In the genomic region with DNA sequence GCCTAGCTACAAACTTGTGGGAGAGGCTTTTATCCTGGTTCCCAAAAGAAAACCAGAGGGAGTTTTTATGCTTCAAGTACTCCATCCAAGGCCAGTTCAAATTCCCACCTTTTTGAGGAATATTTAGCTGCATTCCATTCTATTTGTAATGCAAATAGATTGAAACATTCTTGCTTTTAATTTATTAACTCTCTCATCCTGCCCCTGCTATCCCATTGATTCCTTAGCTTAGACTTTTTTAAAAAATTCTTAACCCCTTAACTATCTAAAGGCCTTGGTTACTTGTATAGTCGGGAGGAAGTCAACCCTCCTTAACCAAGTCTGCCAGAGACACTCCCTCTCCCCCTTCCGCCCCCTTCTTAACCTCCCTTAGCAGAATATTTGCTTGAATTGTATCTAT, we compare ENCODE assay signal across 1 cellular context.
TF ChIP-seq lines count a peak whose summit lies in the region.

No MANE protein-coding gene starts in this region.

TF ChIP-seq in K562, 482 proteins besides CTCF, POLR2A, EP300 and RAD21:
- TF ChIP-seq MAZ (CRISPR knock-in tag; conservative IDR thresholded peaks at IDR 0.05 in 1 of 2, IDR thresholded peaks at IDR 0.05 in 1 of 2): no peak
- no peak for TF ChIP-seq TEAD2 (tag; IDR thresholded peaks at IDR 0.05)
- TF ChIP-seq, protein P1, sequence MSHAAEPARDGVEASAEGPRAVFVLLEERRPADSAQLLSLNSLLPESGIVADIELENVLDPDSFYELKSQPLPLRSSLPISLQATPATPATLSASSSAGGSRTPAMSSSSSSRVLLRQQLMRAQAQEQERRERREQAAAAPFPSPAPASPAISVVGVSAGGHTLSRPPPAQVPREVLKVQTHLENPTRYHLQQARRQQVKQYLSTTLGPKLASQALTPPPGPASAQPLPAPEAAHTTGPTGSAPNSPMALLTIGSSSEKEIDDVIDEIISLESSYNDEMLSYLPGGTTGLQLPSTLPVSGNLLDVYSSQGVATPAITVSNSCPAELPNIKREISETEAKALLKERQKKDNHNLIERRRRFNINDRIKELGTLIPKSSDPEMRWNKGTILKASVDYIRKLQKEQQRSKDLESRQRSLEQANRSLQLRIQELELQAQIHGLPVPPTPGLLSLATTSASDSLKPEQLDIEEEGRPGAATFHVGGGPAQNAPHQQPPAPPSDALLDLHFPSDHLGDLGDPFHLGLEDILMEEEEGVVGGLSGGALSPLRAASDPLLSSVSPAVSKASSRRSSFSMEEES (CRISPR knock-in tag; IDR thresholded peaks at IDR 0.05): no peak
- no peak for TF ChIP-seq MTA3 (IDR thresholded peaks at IDR 0.05; ENCODE audit: borderline replicate concordance)
- TF ChIP-seq, protein P2, sequence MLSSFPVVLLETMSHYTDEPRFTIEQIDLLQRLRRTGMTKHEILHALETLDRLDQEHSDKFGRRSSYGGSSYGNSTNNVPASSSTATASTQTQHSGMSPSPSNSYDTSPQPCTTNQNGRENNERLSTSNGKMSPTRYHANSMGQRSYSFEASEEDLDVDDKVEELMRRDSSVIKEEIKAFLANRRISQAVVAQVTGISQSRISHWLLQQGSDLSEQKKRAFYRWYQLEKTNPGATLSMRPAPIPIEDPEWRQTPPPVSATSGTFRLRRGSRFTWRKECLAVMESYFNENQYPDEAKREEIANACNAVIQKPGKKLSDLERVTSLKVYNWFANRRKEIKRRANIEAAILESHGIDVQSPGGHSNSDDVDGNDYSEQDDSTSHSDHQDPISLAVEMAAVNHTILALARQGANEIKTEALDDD (IDR thresholded peaks at IDR 0.05): peak; percentile 76; the same call in 1 of the 2 replicates
- TF ChIP-seq ZBTB26 (CRISPR knock-in tag; IDR thresholded peaks at IDR 0.05): no peak
TF ChIP-seq in K562: peak in this region for 1.
